In genomic region chr10:132446661-132447445, GRCh38 we compare ENCODE assay signal across 1 cellular context.
A peak's percentile ranks its signal among the peaks of the same experiment; 100 is the strongest.
TF ChIP-seq lines count a peak whose summit lies in the region.

No MANE protein-coding gene starts in this region.

TF ChIP-seq in K562, 482 proteins besides CTCF, POLR2A, EP300 and RAD21 (continued from another document and continues in another):
- TF ChIP-seq ZNF639 (CRISPR knock-in tag; conservative IDR thresholded peaks at IDR 0.05 in 1 of 2, IDR thresholded peaks at IDR 0.05 in 1 of 2): no peak
- peak; percentile 49; the same call in 1 of the 2 replicates for TF ChIP-seq RB1 (IDR thresholded peaks at IDR 0.05; ENCODE audit: low read depth)
- peak; percentile 55; the same call in 1 of the 2 replicates for TF ChIP-seq TFAP4 (CRISPR knock-in tag; IDR thresholded peaks at IDR 0.05; ENCODE audit: borderline replicate concordance)
- peak; percentile 43; the same call in 1 of the 2 replicates for TF ChIP-seq CTBP1 (IDR thresholded peaks at IDR 0.05; ENCODE audit: borderline replicate concordance)
- TF ChIP-seq HDGF (IDR thresholded peaks at IDR 0.05): no peak
- no peak for TF ChIP-seq ZFP36 (IDR thresholded peaks at IDR 0.05; ENCODE audit: low read depth, low read length, partially characterized antibody)
- no peak for TF ChIP-seq POLR2AphosphoS5 (IDR thresholded peaks at IDR 0.05; ENCODE audit: control insufficient read depth, insufficient read depth, low read depth, low read length)
- peak; percentile 38 for TF ChIP-seq ZNF592 (IDR thresholded peaks at IDR 0.05)
- peak; percentile 52 for TF ChIP-seq POLR2G (IDR thresholded peaks at IDR 0.05; ENCODE audit: low read depth, low read length)
- no peak for TF ChIP-seq CEBPZ (IDR thresholded peaks at IDR 0.05; ENCODE audit: borderline replicate concordance, low read depth, low read length)
- TF ChIP-seq ZNF274 (IDR thresholded peaks at IDR 0.05; ENCODE audit: borderline replicate concordance, low read depth, low read length): no peak
- TF ChIP-seq KDM1A (IDR thresholded peaks at IDR 0.05): no peak
- no peak for TF ChIP-seq ZNF76 (CRISPR knock-in tag; IDR thresholded peaks at IDR 0.05; ENCODE audit: borderline replicate concordance)
- TF ChIP-seq TBP (optimal IDR thresholded peaks at IDR 0.05; ENCODE audit: low read depth, low read length): peak; percentile 18
- no peak for TF ChIP-seq RBM34 (IDR thresholded peaks at IDR 0.05; ENCODE audit: borderline replicate concordance, insufficient read depth, low read length)
- TF ChIP-seq GABPA (tag; conservative IDR thresholded peaks at IDR 0.05; ENCODE audit: low read depth): peak; percentile 69
- peak; percentile 75 for TF ChIP-seq GABPB1 (CRISPR knock-in tag; IDR thresholded peaks at IDR 0.05)
- no peak for TF ChIP-seq SLC30A9 (CRISPR knock-in tag; IDR thresholded peaks at IDR 0.05)
- no peak for TF ChIP-seq PRMT5 (CRISPR knock-in tag; IDR thresholded peaks at IDR 0.05)
- no peak for TF ChIP-seq ZNF780A (CRISPR knock-in tag; IDR thresholded peaks at IDR 0.05)
- no peak for TF ChIP-seq ZZZ3 (IDR thresholded peaks at IDR 0.05)
- no peak; the same call in 1 of the 2 replicates for TF ChIP-seq NFRKB (IDR thresholded peaks at IDR 0.05; ENCODE audit: low read depth)
- TF ChIP-seq ELF1 (tag; IDR thresholded peaks at IDR 0.05): peak; percentile 75
- TF ChIP-seq SP1 (CRISPR knock-in tag; IDR thresholded peaks at IDR 0.05): no peak
- TF ChIP-seq EP400 (IDR thresholded peaks at IDR 0.05): peak; percentile 54; the same call in 1 of the 2 replicates
- TF ChIP-seq CHD7 (IDR thresholded peaks at IDR 0.05; ENCODE audit: low read depth, low read length): no peak
- TF ChIP-seq EWSR1 (IDR thresholded peaks at IDR 0.05; ENCODE audit: borderline replicate concordance, low read depth, partially characterized antibody): no peak
- TF ChIP-seq ZNF282 (CRISPR knock-in tag; IDR thresholded peaks at IDR 0.05): no peak
- no peak for TF ChIP-seq TAF1 (IDR thresholded peaks at IDR 0.05; ENCODE audit: control insufficient read depth, extremely low read depth, insufficient read depth, low read length, severe bottlenecking)
- TF ChIP-seq KDM2B (CRISPR knock-in tag; IDR thresholded peaks at IDR 0.05): no peak
- no peak for TF ChIP-seq HIVEP1 (CRISPR knock-in tag; IDR thresholded peaks at IDR 0.05)
- TF ChIP-seq IRF9 (tag; IDR thresholded peaks at IDR 0.05): no peak
- TF ChIP-seq BMI1 (IDR thresholded peaks at IDR 0.05; ENCODE audit: low read length): no peak
